ENCODE assay signal across 1 cellular context in genomic region chr1:1557688-1558087, GRCh38. TPM values are rescaled to one million over a fixed set of nuclear protein-coding genes. Genes with fewer than 3 reads are reported as not detected.
"Had no signal": no experiment of that assay in that cellular context is flagged by ENCODE, and none has a peak within 500 bp of the region (broad histone marks: within the 10 kb centered on the region; RNA-seq: fewer than 3 reads in every experiment).

No MANE protein-coding gene starts in this region.

RNA-seq across cellular contexts. Expression of gene TMEM240, which starts 17.3 kb away (rescaled TPM):
- total RNA-seq: RPMI7951 had no signal
